Comparison of ENCODE assay signal across 19 cellular contexts in the genomic region with DNA sequence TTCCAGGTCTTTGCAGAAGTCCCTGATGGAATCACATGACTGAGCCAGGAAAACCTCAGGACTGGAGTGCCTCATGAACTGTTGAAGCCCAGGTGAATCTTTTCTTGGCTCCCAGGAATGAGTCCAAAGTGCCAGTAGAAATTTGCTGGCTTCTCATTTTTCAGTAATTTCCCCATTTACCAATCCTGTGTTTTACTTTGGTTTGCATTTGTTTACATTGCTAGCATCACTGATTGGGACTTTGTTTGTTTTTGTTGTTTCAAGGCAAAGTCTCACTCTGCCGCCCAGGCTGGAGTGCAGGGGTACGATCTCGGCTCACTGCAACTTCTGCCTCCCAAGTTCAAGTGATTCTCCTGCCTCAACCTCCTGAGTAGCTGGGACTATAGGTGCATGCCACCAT. TPM values are rescaled to one million over a fixed set of nuclear protein-coding genes. Genes with fewer than 3 reads are reported as not detected.
DNase-seq lines count a peak whose midpoint lies in the region; ATAC-seq and TF ChIP-seq lines count a peak whose summit lies in the region.
"Had no signal": no experiment of that assay in that cellular context is flagged by ENCODE, and none has a peak within 500 bp of the region (broad histone marks: within the 10 kb centered on the region; RNA-seq: fewer than 3 reads in every experiment).

No MANE protein-coding gene starts in this region.

- H3K27ac ChIP-seq in CD4-positive, alpha-beta T cell (ENCODE audit: low read depth, low read length) = no peak overlapping the region
- H3K27ac ChIP-seq: BLaER1 treated with 17β-estradiol and CSF1 and Interleukin-3, amounts not matched to agents 10 nM and 100 nM had no signal

- no peak overlapping the region for H3K27ac Mint-ChIP-seq in activated CD4-positive, alpha-beta T cell treated with anti-CD3 and anti-CD28 coated beads for 36 hours
- no peak overlapping the region for H3K27ac Mint-ChIP-seq in CD4-positive, alpha-beta T cell
- no peak overlapping the region for H3K27ac Mint-ChIP-seq in activated naive CD8-positive, alpha-beta T cell treated with anti-CD3 and anti-CD28 coated beads, Interleukin-2, amount 50 U/mL, for 24 hours
- H3K27ac Mint-ChIP-seq in mesothelial cell of epicardium = no peak overlapping the region
- H3K27ac Mint-ChIP-seq: H9 had no signal

- in situ Hi-C loops in GM13977 (cut with MboI; ENCODE audit: low pct_unique_long_range_greater_than_20kb, low sequenced_read_pairs, unreplicated experiment) = no loop called here

- H3K4me3 Mint-ChIP-seq in activated CD4-positive, alpha-beta T cell treated with anti-CD3 and anti-CD28 coated beads for 36 hours = peak overlapping the region; percentile 86
- H3K4me3 Mint-ChIP-seq in CD4-positive, alpha-beta T cell = peak overlapping the region; percentile 95
- peak overlapping the region; percentile 90 for H3K4me3 Mint-ChIP-seq in activated naive CD8-positive, alpha-beta T cell treated with anti-CD3 and anti-CD28 coated beads, Interleukin-2, amount 50 U/mL, for 24 hours
- peak overlapping the region; percentile 8 for H3K4me3 Mint-ChIP-seq in mesothelial cell of epicardium

- no peaks in the 10 kb centered on the region for H3K9me3 ChIP-seq in CD4-positive, alpha-beta T cell (ENCODE audit: control insufficient read depth, low read length)

- intact Hi-C loops in activated CD4-positive, alpha-beta T cell treated with anti-CD3 and anti-CD28 coated beads for 36 hours (cut with DNase I, micrococcal nuclease) = no loop called here
- intact Hi-C loops in CD4-positive, alpha-beta T cell (cut with DNase I, micrococcal nuclease) = loop anchor here in 1 of 2 experiments (5.0 to 10.0 kb wide), 4 partner anchors 116 to 1664 kb away; partner anchors contain the start of genes INTS15, RBAK and ZDHHC4

- CTCF ChIA-PET in activated CD4-positive, alpha-beta T cell treated with anti-CD3 and anti-CD28 coated beads for 36 hours (lab: Charles Lee) = no interaction called here
- CTCF ChIA-PET in CD4-positive, alpha-beta T cell (lab: Charles Lee) = no interaction called here

- no peak for ATAC-seq in activated CD4-positive, alpha-beta T cell treated with anti-CD3 and anti-CD28 coated beads for 36 hours
- no peak for ATAC-seq in CD4-positive, alpha-beta T cell (ENCODE audit: poor library complexity)
- ATAC-seq in activated naive CD8-positive, alpha-beta T cell treated with anti-CD3 and anti-CD28 coated beads, Interleukin-2, amount 50 U/mL, for 24 hours = no peak
- no peak for ATAC-seq in esophagus mucosa
- ATAC-seq: GM12878, Panc1 had no signal

- POLR2A ChIA-PET in activated CD4-positive, alpha-beta T cell treated with anti-CD3 and anti-CD28 coated beads for 36 hours (lab: Charles Lee) = no interaction called here
- POLR2A ChIA-PET in CD4-positive, alpha-beta T cell (lab: Charles Lee) = no interaction called here

- peaks cover 7% of the 10 kb centered on the region for H3K9me3 Mint-ChIP-seq in activated CD4-positive, alpha-beta T cell treated with anti-CD3 and anti-CD28 coated beads for 36 hours (ENCODE audit: low read depth)
- no peaks in the 10 kb centered on the region for H3K9me3 Mint-ChIP-seq in CD4-positive, alpha-beta T cell
- peaks cover 18% of the 10 kb centered on the region for H3K9me3 Mint-ChIP-seq in activated naive CD8-positive, alpha-beta T cell treated with anti-CD3 and anti-CD28 coated beads, Interleukin-2, amount 50 U/mL, for 24 hours
- peaks cover 14% of the 10 kb centered on the region for H3K9me3 Mint-ChIP-seq in mesothelial cell of epicardium

- TF ChIP-seq CTCF in CD4-positive, alpha-beta T cell (IDR thresholded peaks at IDR 0.05) = no peak
- TF ChIP-seq CTCF in mesothelial cell of epicardium (IDR thresholded peaks at IDR 0.05; ENCODE audit: unreplicated experiment) (no peak), GM13977 (IDR thresholded peaks at IDR 0.05; ENCODE audit: extremely low read depth, insufficient read depth, missing control alignments) (no peak)

- H3K27me3 ChIP-seq in CD4-positive, alpha-beta T cell (ENCODE audit: control insufficient read depth, insufficient read depth, low read length) = no peaks in the 10 kb centered on the region
- H3K27me3 ChIP-seq: BLaER1 treated with 17β-estradiol and CSF1 and Interleukin-3, amounts not matched to agents 10 nM and 100 nM had no signal

- H3K4me1 Mint-ChIP-seq in activated CD4-positive, alpha-beta T cell treated with anti-CD3 and anti-CD28 coated beads for 36 hours = peaks cover 25% of the 10 kb centered on the region
- H3K4me1 Mint-ChIP-seq in CD4-positive, alpha-beta T cell (ENCODE audit: low read depth) = peaks cover 32% of the 10 kb centered on the region
- peaks cover 32% of the 10 kb centered on the region for H3K4me1 Mint-ChIP-seq in activated naive CD8-positive, alpha-beta T cell treated with anti-CD3 and anti-CD28 coated beads, Interleukin-2, amount 50 U/mL, for 24 hours
- peaks cover 20% of the 10 kb centered on the region for H3K4me1 Mint-ChIP-seq in mesothelial cell of epicardium

- peaks cover 26% of the 10 kb centered on the region for H3K36me3 Mint-ChIP-seq in activated CD4-positive, alpha-beta T cell treated with anti-CD3 and anti-CD28 coated beads for 36 hours (ENCODE audit: low read depth)
- peaks cover 34% of the 10 kb centered on the region for H3K36me3 Mint-ChIP-seq in CD4-positive, alpha-beta T cell (ENCODE audit: low read depth)
- peaks cover 31% of the 10 kb centered on the region for H3K36me3 Mint-ChIP-seq in activated naive CD8-positive, alpha-beta T cell treated with anti-CD3 and anti-CD28 coated beads, Interleukin-2, amount 50 U/mL, for 24 hours (ENCODE audit: low read depth)
- H3K36me3 Mint-ChIP-seq in mesothelial cell of epicardium = peaks cover 15% of the 10 kb centered on the region

- DNase-seq in activated CD4-positive, alpha-beta T cell treated with anti-CD3 and anti-CD28 coated beads for 36 hours = no peak
- DNase-seq in activated CD4-positive, alpha-beta T cell treated with anti-CD3 and anti-CD28 coated beads, Interleukin-2, amount 50 U/mL, for 48 hours = no peak
- DNase-seq in CD4-positive, alpha-beta T cell = no peak
- no peak for DNase-seq in activated naive CD8-positive, alpha-beta T cell treated with anti-CD3 and anti-CD28 coated beads, Interleukin-2, amount 50 U/mL, for 24 hours
- DNase-seq in mesothelial cell of epicardium (ENCODE audit: low spot score in 2 of 2, unreplicated experiment in 2 of 2) (no peak), GM13977 (ENCODE audit: low spot score) (no peak)
- no peak for DNase-seq in NK-92 treated with Interleukin-12 subunit alpha and Interleukin-12 subunit beta, amount 100 ng/mL, for 24 hours (lab: John Stamatoyannopoulos, UW)
- DNase-seq: 8988T, DMS53, H9, MM.1S, NCI-H1105, NCI-H187, NCI-H2171 treated with DMSO at 0.1 percent for 48 hours, NCI-H774 had no signal

- no peaks in the 10 kb centered on the region for H3K27me3 Mint-ChIP-seq in activated CD4-positive, alpha-beta T cell treated with anti-CD3 and anti-CD28 coated beads for 36 hours
- no peaks in the 10 kb centered on the region for H3K27me3 Mint-ChIP-seq in CD4-positive, alpha-beta T cell
- no peaks in the 10 kb centered on the region for H3K27me3 Mint-ChIP-seq in activated naive CD8-positive, alpha-beta T cell treated with anti-CD3 and anti-CD28 coated beads, Interleukin-2, amount 50 U/mL, for 24 hours
- peaks cover 37% of the 10 kb centered on the region for H3K27me3 Mint-ChIP-seq in mesothelial cell of epicardium (ENCODE audit: low read depth)

RNA-seq across cellular contexts. Expression of gene ZNF12, which starts 1.6 kb away (rescaled TPM):
- 10 to 100 TPM; 22.4 to 23.2 TPM for total RNA-seq in activated CD4-positive, alpha-beta T cell treated with anti-CD3 and anti-CD28 coated beads for 36 hours
- 10 to 100 TPM; 22.1 to 22.5 TPM for total RNA-seq in CD4-positive, alpha-beta T cell
- total RNA-seq in mesothelial cell of epicardium (31.5 to 32.2 TPM (median 31.8 TPM) in 3 replicates), esophagus mucosa (13.1 TPM)

RNA-seq across cellular contexts. Expression of gene RSPH10B2, which starts 45.6 kb away (rescaled TPM):
- total RNA-seq in activated CD4-positive, alpha-beta T cell treated with anti-CD3 and anti-CD28 coated beads for 36 hours = under 1 TPM in 1 of 2 experiments, not detected in 1; 0.48 TPM
- total RNA-seq in CD4-positive, alpha-beta T cell = not detected
- total RNA-seq in mesothelial cell of epicardium (0.45 to 0.95 TPM in 2 of 3 replicates, not detected in the other), esophagus mucosa (0.28 TPM)

Comparison
In these comparisons a context has a peak if more than half of its experiments do, and no peak if none do; other contexts are left out.
1. H3K4me3 Mint-ChIP-seq: peak in every context shown above with its lines; median percentile 95 in CD4-positive, alpha-beta T cell; 90 in activated naive CD8-positive, alpha-beta T cell treated with anti-CD3 and anti-CD28 coated beads, Interleukin-2, amount 50 U/mL, for 24 hours; 86 in activated CD4-positive, alpha-beta T cell treated with anti-CD3 and anti-CD28 coated beads for 36 hours; 8 in mesothelial cell of epicardium.